17 cellular contexts compared by ENCODE assay signal in the genomic region with DNA sequence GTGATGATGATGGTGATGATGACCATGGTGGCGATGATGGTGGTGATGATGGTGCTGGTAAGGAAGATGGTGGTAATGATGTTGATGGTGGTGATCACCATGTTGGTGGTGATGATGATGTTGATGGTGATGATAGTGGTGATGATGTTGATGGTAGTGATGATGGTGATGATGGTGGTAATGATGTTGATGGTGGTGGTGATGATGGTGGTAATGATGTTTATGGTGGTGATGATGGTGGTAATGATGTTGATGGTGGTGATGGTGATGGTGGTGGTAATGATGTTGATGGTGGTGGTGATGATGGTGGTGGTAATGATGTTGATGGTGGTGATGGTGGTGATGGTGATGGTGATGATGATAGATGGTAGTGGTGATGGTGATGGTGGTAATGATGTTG. TPM values are rescaled to one million over a fixed set of nuclear protein-coding genes. Genes with fewer than 3 reads are reported as not detected.
DNase-seq lines count a peak whose midpoint lies in the region; ATAC-seq, FAIRE-seq and TF ChIP-seq lines count a peak whose summit lies in the region.
"Had no signal": no experiment of that assay in that cellular context is flagged by ENCODE, and none has a peak within 500 bp of the region (broad histone marks: within the 10 kb centered on the region; RNA-seq: fewer than 3 reads in every experiment).

No MANE protein-coding gene starts in this region.

- no peak overlapping the region for H3K4me3 ChIP-seq in HEK293 (ENCODE audit: low read depth, low read length)
- no peak overlapping the region for H3K4me3 ChIP-seq in GM12878
- H3K4me3 ChIP-seq: BLaER1 treated with 17β-estradiol and CSF1 and Interleukin-3, amounts not matched to agents 10 nM and 100 nM had no signal

- no peak overlapping the region for H3K27ac ChIP-seq in HEK293 (ENCODE audit: extremely low read depth, low read depth, low read length)
- H3K27ac ChIP-seq in GM12878 (ENCODE audit: control insufficient read depth, insufficient read depth), result no peak overlapping the region

- H3K79me2 ChIP-seq in GM12878 (ENCODE audit: control insufficient read depth, insufficient read depth, low read length), result no peaks in the 10 kb centered on the region

- H2AFZ ChIP-seq in GM12878 (ENCODE audit: control insufficient read depth, low read depth, low read length), result no peak overlapping the region

- no peak for TF ChIP-seq RAD21 in GM12878 (IDR thresholded peaks at IDR 0.05; ENCODE audit: insufficient read depth, low read depth, low read length)

- peak; percentile 38 for FAIRE-seq in GM12878 (lab: Jason Lieb, UNC)
- FAIRE-seq in urothelium cell line (lab: Jason Lieb, UNC), result peak; percentile 99

- 31% methylated on average over 1 of the region's 1 CpG for WGBS in GM12878 (ENCODE audit: insufficient coverage, insufficient replicate concordance, low lambda C conversion rate, missing lambda C conversion rate)

- intact Hi-C loops in GM12878 (cut with micrococcal nuclease; ENCODE audit: unreplicated experiment), result no loop called here

- TF ChIP-seq CTCF in HEK293 (tag by site-specific recombination; IDR thresholded peaks at IDR 0.05) (no peak), GM12878 (IDR thresholded peaks at IDR 0.05 in 2 of 3, conservative IDR thresholded peaks at IDR 0.05 in 1 of 3; ENCODE audit: control insufficient read depth in 2 of 3, extremely low read depth in 1 of 3, insufficient read depth in 1 of 3, low read depth in 3 of 3, low read length in 3 of 3) (no peak), GM10248 (IDR thresholded peaks at IDR 0.05; ENCODE audit: control extremely low read depth, extremely low read depth, low read depth, missing control alignments) (no peak)

- H3K36me3 ChIP-seq in HEK293 (ENCODE audit: control insufficient read depth in 2 of 2, insufficient read depth in 1 of 2, low read length in 2 of 2) (no peaks in the 10 kb centered on the region), GM12878 (ENCODE audit: control insufficient read depth in 2 of 2, insufficient read depth in 2 of 2, low read length in 1 of 2) (no peaks in the 10 kb centered on the region)
- H3K36me3 ChIP-seq: BLaER1 treated with 17β-estradiol and CSF1 and Interleukin-3, amounts not matched to agents 10 nM and 100 nM had no signal

- no peak overlapping the region for H3K4me2 ChIP-seq in GM12878 (ENCODE audit: control insufficient read depth, insufficient read depth)

- ATAC-seq in GM12878, result no peak
- no peak for ATAC-seq in GM18873 (IDR thresholded peaks at IDR 0.05; ENCODE audit: low FRiP score, unreplicated experiment)
- ATAC-seq: CD8-positive, alpha-beta T cell had no signal

- no peak for TF ChIP-seq POLR2A in GM12878 (IDR thresholded peaks at IDR 0.05; ENCODE audit: low read depth, low read length)

- CTCF ChIA-PET in HEK293 (lab: Yijun Ruan, JAX) (no interaction called here), GM12878 (lab: Yijun Ruan, JAX) (no interaction called here), GM10248 (lab: Yijun Ruan, JAX) (no interaction called here)

- TF ChIP-seq EP300 in GM12878 (IDR thresholded peaks at IDR 0.05; ENCODE audit: borderline replicate concordance in 1 of 2, control insufficient read depth in 1 of 2, low read depth in 2 of 2, low read length in 2 of 2), result no peak

- BruUV-seq in GM12878 (replicated peaks; lab: Mats Ljungman, UMichigan), result no TSS peak

- no peaks in the 10 kb centered on the region for H3K4me1 ChIP-seq in HEK293 (ENCODE audit: control insufficient read depth, insufficient read depth, low read length)
- H3K4me1 ChIP-seq in GM12878 (ENCODE audit: control insufficient read depth, insufficient read depth, low read length), result peaks cover 8% of the 10 kb centered on the region

- DNase-seq in GM12878 (ENCODE audit: low read depth, low spot score) (no peak), islet precursor cell (peak; percentile 1), urothelium cell line (ENCODE audit: low spot score) (no peak), glomerular visceral epithelial cell (ENCODE audit: extremely low spot score) (no peak), GM10248 (ENCODE audit: extremely low spot score) (no peak)
- DNase-seq: DMS 273 treated with DMSO at 0.1 percent for 48 hours, DMS53, DND-41, EL, GOT3, H9, Karpas-422, KBM-7 had no signal

- no peak overlapping the region for H3K9ac ChIP-seq in GM12878 (ENCODE audit: control insufficient read depth, insufficient read depth, low read length)

- SMC1A ChIA-PET in GM12878 (lab: Charles Lee; ENCODE audit: uncharacterized antibody, unreplicated experiment), result no interaction called here

- RAD21 ChIA-PET in GM12878 (lab: Charles Lee; ENCODE audit: unreplicated experiment), result no interaction called here

- H3K9me3 ChIP-seq in HEK293 (ENCODE audit: control insufficient read depth, insufficient read depth, low read depth, low read length) (no peaks in the 10 kb centered on the region), GM12878 (replicated peaks; ENCODE audit: control insufficient read depth, insufficient read depth, low read length) (no peaks in the 10 kb centered on the region; the same call in 2 of the 3 replicates)

- H4K20me1 ChIP-seq in GM12878 (ENCODE audit: control insufficient read depth, insufficient read depth), result no peaks in the 10 kb centered on the region
- H4K20me1 ChIP-seq: BLaER1 treated with 17β-estradiol and CSF1 and Interleukin-3, amounts not matched to agents 10 nM and 100 nM had no signal

- POLR2A ChIA-PET in HEK293 (lab: Yijun Ruan, JAX) (no interaction called here), GM12878 (lab: Charles Lee) (no interaction called here), GM10248 (lab: Yijun Ruan, JAX) (no interaction called here)

- H3K27me3 ChIP-seq in GM12878 (replicated peaks in 1 of 2; ENCODE audit: control insufficient read depth in 2 of 2, insufficient read depth in 2 of 2, low read length in 1 of 2), result no peaks in the 10 kb centered on the region; a peak in 2 of 4 replicates
- H3K27me3 ChIP-seq: BLaER1 treated with 17β-estradiol and CSF1 and Interleukin-3, amounts not matched to agents 10 nM and 100 nM had no signal

- in situ Hi-C loops in GM12878 (cut with MboI), result no loop called here

TF ChIP-seq in HEK293, 187 proteins besides CTCF, POLR2A, EP300 and RAD21 (continues in another document):
- TF ChIP-seq ZNF521 (tag by site-specific recombination; IDR thresholded peaks at IDR 0.05) (peak; percentile 88), ZNF148 (tag by site-specific recombination; IDR thresholded peaks at IDR 0.05; ENCODE audit: borderline replicate concordance) (0 out of 2 replicates have a peak, but pooled peaks have one; percentile 51)

TF ChIP-seq in GM12878, 131 proteins besides CTCF, POLR2A, EP300 and RAD21 (continues in another document):
- TF ChIP-seq PML (IDR thresholded peaks at IDR 0.05; ENCODE audit: low read length) (no peak), ZZZ3 (IDR thresholded peaks at IDR 0.05; ENCODE audit: control insufficient read depth, insufficient read length, low read depth) (no peak), RAD51 (IDR thresholded peaks at IDR 0.05) (no peak), NFXL1 (IDR thresholded peaks at IDR 0.05; ENCODE audit: borderline replicate concordance) (no peak), GATAD2B (conservative IDR thresholded peaks at IDR 0.05; ENCODE audit: low read depth) (no peak), RBBP5 (conservative IDR thresholded peaks at IDR 0.05) (no peak)
- TF ChIP-seq, protein P1, sequence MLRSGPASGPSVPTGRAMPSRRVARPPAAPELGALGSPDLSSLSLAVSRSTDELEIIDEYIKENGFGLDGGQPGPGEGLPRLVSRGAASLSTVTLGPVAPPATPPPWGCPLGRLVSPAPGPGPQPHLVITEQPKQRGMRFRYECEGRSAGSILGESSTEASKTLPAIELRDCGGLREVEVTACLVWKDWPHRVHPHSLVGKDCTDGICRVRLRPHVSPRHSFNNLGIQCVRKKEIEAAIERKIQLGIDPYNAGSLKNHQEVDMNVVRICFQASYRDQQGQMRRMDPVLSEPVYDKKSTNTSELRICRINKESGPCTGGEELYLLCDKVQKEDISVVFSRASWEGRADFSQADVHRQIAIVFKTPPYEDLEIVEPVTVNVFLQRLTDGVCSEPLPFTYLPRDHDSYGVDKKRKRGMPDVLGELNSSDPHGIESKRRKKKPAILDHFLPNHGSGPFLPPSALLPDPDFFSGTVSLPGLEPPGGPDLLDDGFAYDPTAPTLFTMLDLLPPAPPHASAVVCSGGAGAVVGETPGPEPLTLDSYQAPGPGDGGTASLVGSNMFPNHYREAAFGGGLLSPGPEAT (IDR thresholded peaks at IDR 0.05; ENCODE audit: low read depth), result no peak

RNA-seq across cellular contexts. Expression of gene RXRA, which starts 20.7 kb away (rescaled TPM):
- 23.7 and 25.5 TPM in 2 replicates for total RNA-seq in GM12878 (2013; cell fraction: nucleolus; rRNA removed)
- total RNA-seq in GM12878 (2014; rRNA removed) (12.3 and 14.3 TPM in 2 replicates), GM12878 (2014; rRNA removed; fragmentation: Illumina TruSeq; extraction: Trizol) (2.9 and 3.4 TPM in 2 replicates), GM12878 (2021) (32.1 and 36.8 TPM in 2 replicates)
- 7.1 TPM for polyA plus RNA-seq in GM12878 (2011; ENCODE audit: low read depth)
- polyA plus RNA-seq in GM12878 (2011; rRNA removed) (3.7 and 8.0 TPM in 2 replicates), GM12878 (2014; fragmentation: Illumina TruSeq; extraction: Trizol) (1.1 and 4.2 TPM in 2 replicates), GM12878 (2014; fragmentation: Nextera tagmentation; extraction: Ambion mirVana) (1 to 10 TPM in 1 of 2 experiments, under 1 TPM in 1; 0.89 to 2.9 TPM), GM12878 (2014; rRNA removed) (18.5 TPM in 2 replicates), GM12878 (2016; fragmentation: Nextera tagmentation; extraction: Ambion mirVana) (10 to 100 TPM; 24.1 to 28.3 TPM)
- 17.2 and 20.7 TPM in 2 replicates for polyA plus RNA-seq in GM12878 (2011; cell fraction: cytosol; rRNA removed)
- 28.6 and 32.8 TPM in 2 replicates for polyA plus RNA-seq in GM12878 (2011; cell fraction: nucleus; rRNA removed)
- 19.3 and 28.5 TPM in 2 replicates for polyA plus RNA-seq in GM12878 (2012)
- polyA minus RNA-seq in GM12878 (2011; rRNA and poly(A)+ RNA removed), result 7.2 and 23.3 TPM in 2 replicates
- polyA minus RNA-seq in GM12878 (2011; cell fraction: cytosol; rRNA and poly(A)+ RNA removed), result 12.4 and 14.7 TPM in 2 replicates
- 11.0 and 14.4 TPM in 2 replicates for polyA minus RNA-seq in GM12878 (2011; cell fraction: nucleus; rRNA and poly(A)+ RNA removed)
